1 cellular context compared by ENCODE assay signal in the genomic region with DNA sequence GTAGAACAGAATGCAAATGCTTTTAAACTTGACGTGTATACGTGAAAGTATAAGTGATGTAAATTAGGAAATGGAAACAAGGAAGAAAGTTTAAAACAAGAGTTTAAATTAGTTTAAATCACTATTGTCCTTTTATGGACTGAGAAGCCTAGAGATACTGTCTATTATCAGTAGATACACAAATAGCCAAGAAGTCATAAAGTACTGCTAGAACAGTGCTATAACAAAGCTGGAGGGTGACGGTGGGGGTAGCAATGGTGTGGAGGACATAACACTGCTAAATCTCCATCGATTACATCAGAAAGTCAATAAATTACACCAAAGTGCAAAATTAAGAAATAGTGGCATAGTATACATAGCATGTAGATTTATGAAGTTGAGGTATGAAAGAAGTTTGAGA.
TF ChIP-seq lines count a peak whose summit lies in the region.

No MANE protein-coding gene starts in this region.

TF ChIP-seq in GM23338, 12 proteins besides CTCF, POLR2A, EP300 and RAD21 (continued from another document):
- no peak for TF ChIP-seq ZNF462 (CRISPR knock-in tag; IDR thresholded peaks at IDR 0.05)
